In the genomic region with DNA sequence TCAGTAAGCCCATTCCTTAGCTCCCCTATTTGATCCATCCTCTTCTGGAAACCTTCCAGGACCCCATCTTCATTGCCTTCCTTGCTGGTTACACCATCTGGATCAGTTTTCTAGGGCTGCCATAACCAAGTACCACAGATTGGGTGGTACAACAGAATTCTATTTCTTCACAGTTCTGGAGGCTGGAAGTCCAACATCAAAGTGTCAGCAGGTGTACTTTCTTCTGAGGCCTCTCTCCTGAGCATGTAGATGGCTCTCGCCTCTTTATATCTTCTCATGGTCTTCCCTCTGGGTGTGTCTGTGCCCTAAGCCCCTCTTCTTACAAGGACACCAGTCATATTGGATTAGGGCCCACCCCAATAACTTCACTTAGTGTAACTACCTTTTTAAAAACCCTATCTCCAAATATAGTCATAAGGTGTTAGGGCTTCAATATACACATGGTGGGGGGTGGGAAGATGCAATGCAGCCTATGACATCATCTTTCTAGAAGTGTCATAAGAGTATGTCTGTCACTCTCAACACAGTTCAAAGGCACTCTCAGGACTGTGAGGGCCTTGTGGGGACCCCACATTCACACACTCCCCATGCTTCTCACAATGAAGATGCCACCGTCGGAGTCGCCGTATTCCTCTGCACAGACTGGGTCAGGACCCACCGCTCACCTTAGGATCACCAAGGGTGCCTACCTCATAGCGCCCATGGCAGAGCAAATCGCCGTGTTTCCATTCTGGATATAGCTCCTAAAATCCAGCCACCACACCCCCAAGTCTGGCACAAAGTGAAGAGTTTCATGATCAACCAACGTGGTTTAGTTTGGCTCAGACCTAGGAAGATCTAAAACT, we compare ENCODE assay signal across 18 cellular contexts. TPM values are rescaled to one million over a fixed set of nuclear protein-coding genes. Genes with fewer than 3 reads are reported as not detected.
DNase-seq lines count a peak whose midpoint lies in the region; TF ChIP-seq lines count a peak whose summit lies in the region.
"Had no signal": no experiment of that assay in that cellular context is flagged by ENCODE, and none has a peak within 500 bp of the region (broad histone marks: within the 10 kb centered on the region; RNA-seq: fewer than 3 reads in every experiment).

No MANE protein-coding gene starts in this region.

- H3K9me3 ChIP-seq in HEK293 (ENCODE audit: control insufficient read depth, insufficient read depth, low read depth, low read length) (no peaks in the 10 kb centered on the region), esophagus muscularis mucosa (peaks cover 0 to 4% (median 0%) of the 10 kb centered on the region in 4 donors), osteoblast (ENCODE audit: low read depth, low read length) (no peaks in the 10 kb centered on the region)
- H3K9me3 ChIP-seq: A549, Caco-2 had no signal

- H3K79me2 ChIP-seq in osteoblast (ENCODE audit: insufficient read depth, low read length) = no peaks in the 10 kb centered on the region

- H3K27me3 ChIP-seq in esophagus muscularis mucosa = no peaks in the 10 kb centered on the region
- peaks cover 14% of the 10 kb centered on the region for H3K27me3 ChIP-seq in osteoblast (ENCODE audit: insufficient read depth, low read length)

- DNase-seq in DMS 273 (lab: John Stamatoyannopoulos, UW; ENCODE audit: unreplicated experiment) (peak; percentile 13), DMS 273 treated with DMSO at 0.1 percent for 48 hours (lab: John Stamatoyannopoulos, UW) (no peak), esophagus muscularis mucosa (ENCODE audit: extremely low spot score) (peak; percentile 75), osteocyte (ENCODE audit: extremely low spot score, unreplicated experiment) (peak; percentile 63), hypothalamus (lab: John Stamatoyannopoulos, UW) (no peak), osteoblast (ENCODE audit: insufficient read length, low spot score, missing footprints) (no peak)
- DNase-seq in activated CD4-positive, alpha-beta T cell treated with anti-CD3 and anti-CD28 coated beads, Interleukin-2, amount 50 U/mL, for 48 hours = no peak
- DNase-seq: AML-193; Caco-2; CD4-positive, alpha-beta T cell; DMS79 treated with DMSO at 0.1 percent for 48 hours; GF-D8; H7 had no signal

- peaks cover 6% of the 10 kb centered on the region for H3K27me3 Mint-ChIP-seq in osteocyte (ENCODE audit: unreplicated experiment)
- H3K27me3 Mint-ChIP-seq: CD4-positive, alpha-beta T cell had no signal

- peaks cover 4% of the 10 kb centered on the region for H3K9me3 Mint-ChIP-seq in osteocyte (ENCODE audit: unreplicated experiment)
- H3K9me3 Mint-ChIP-seq: CD4-positive, alpha-beta T cell had no signal

- H3K36me3 Mint-ChIP-seq in osteocyte (ENCODE audit: unreplicated experiment) = no peaks in the 10 kb centered on the region

- H3K27ac Mint-ChIP-seq in osteocyte (ENCODE audit: unreplicated experiment) = no peak overlapping the region
- H3K27ac Mint-ChIP-seq: CD4-positive, alpha-beta T cell; GM23338 had no signal

- intact Hi-C loops in esophagus muscularis mucosa (cut with DNase I) = no loop called here

- H4K20me1 ChIP-seq in osteoblast (ENCODE audit: insufficient read depth, low read length) = no peaks in the 10 kb centered on the region

- TF ChIP-seq POLR2A in esophagus muscularis mucosa (IDR thresholded peaks at IDR 0.05; ENCODE audit: low read depth) = no peak

- no peak overlapping the region for H3K4me3 ChIP-seq in HEK293 (ENCODE audit: low read depth, low read length)
- H3K4me3 ChIP-seq in esophagus muscularis mucosa = no peak overlapping the region
- no peak overlapping the region for H3K4me3 ChIP-seq in osteoblast (ENCODE audit: insufficient read depth, low read length)
- H3K4me3 ChIP-seq: A549, GM23338 had no signal

- no peak overlapping the region for H3K4me2 ChIP-seq in osteoblast (ENCODE audit: insufficient read depth, low read length)
- H3K4me2 ChIP-seq: A549, GM23338 had no signal

- peaks cover under 1% of the 10 kb centered on the region for H3K4me1 Mint-ChIP-seq in osteocyte (ENCODE audit: unreplicated experiment)

- CTCF ChIA-PET in HEK293 (lab: Yijun Ruan, JAX) = interaction anchor here (1.2 kb wide), 1 partner anchor 101 kb away, joined by 3 read pairs; no protein-coding TSS in a partner anchor

- POLR2A ChIA-PET in HEK293 (lab: Yijun Ruan, JAX) = interaction anchor here (1.2 kb wide), 1 partner anchor 11 kb away, joined by 9 read pairs; no protein-coding TSS in a partner anchor

- no peak overlapping the region for H2AFZ ChIP-seq in osteoblast (ENCODE audit: low read length)
- H2AFZ ChIP-seq: GM23338 had no signal

- no peaks in the 10 kb centered on the region for H3K4me1 ChIP-seq in HEK293 (ENCODE audit: control insufficient read depth, insufficient read depth, low read length)
- H3K4me1 ChIP-seq in esophagus muscularis mucosa = peaks cover 0 to under 1% (median under 1%) of the 10 kb centered on the region in 4 donors
- H3K4me1 ChIP-seq in osteoblast (ENCODE audit: insufficient read depth, low read length) = no peaks in the 10 kb centered on the region
- H3K4me1 ChIP-seq: A549, Caco-2 had no signal

- H3K27ac ChIP-seq in HEK293 (ENCODE audit: extremely low read depth, low read depth, low read length) (no peak overlapping the region), esophagus muscularis mucosa (replicated peaks in 1 of 4) (no peak overlapping the region), osteoblast (ENCODE audit: low read depth, low read length) (no peak overlapping the region)
- H3K27ac ChIP-seq: 22Rv1, A549, C4-2B had no signal

- TF ChIP-seq CTCF in HEK293 (tag by site-specific recombination; IDR thresholded peaks at IDR 0.05) = no peak
- TF ChIP-seq CTCF in esophagus muscularis mucosa (IDR thresholded peaks at IDR 0.05) = no peak
- no peak for TF ChIP-seq CTCF in osteocyte (IDR thresholded peaks at IDR 0.05)
- TF ChIP-seq CTCF in osteoblast (IDR thresholded peaks at IDR 0.05; ENCODE audit: extremely low read depth, low read depth, low read length) = no peak

- no peak overlapping the region for H3K4me3 Mint-ChIP-seq in osteocyte (ENCODE audit: unreplicated experiment)
- H3K4me3 Mint-ChIP-seq: CD4-positive, alpha-beta T cell; GM23338 had no signal

- TF ChIP-seq EP300 in esophagus muscularis mucosa (IDR thresholded peaks at IDR 0.05) = no peak

- WGBS in esophagus muscularis mucosa = 93% methylated on average over 10 of the region's 10 CpGs

- no peaks in the 10 kb centered on the region for H3K36me3 ChIP-seq in HEK293 (ENCODE audit: control insufficient read depth in 2 of 2, insufficient read depth in 1 of 2, low read length in 2 of 2)
- no peaks in the 10 kb centered on the region for H3K36me3 ChIP-seq in esophagus muscularis mucosa
- H3K36me3 ChIP-seq in osteoblast (ENCODE audit: insufficient read depth, low read length) = no peaks in the 10 kb centered on the region

TF ChIP-seq in HEK293, 187 proteins besides CTCF, POLR2A, EP300 and RAD21:
- TF ChIP-seq ZNF548 (tag by site-specific recombination; IDR thresholded peaks at IDR 0.05) (peak; percentile 92), ZNF639 (tag by site-specific recombination; IDR thresholded peaks at IDR 0.05) (no peak), ATF2 (tag by site-specific recombination; IDR thresholded peaks at IDR 0.05; ENCODE audit: low read depth) (0 out of 2 replicates have a peak, but pooled peaks have one; percentile 18), PRDM6 (tag by site-specific recombination; IDR thresholded peaks at IDR 0.05) (no peak)

RNA-seq across cellular contexts. Expression of gene PRND, which starts 12.2 kb away (rescaled TPM):
- not detected for total RNA-seq in esophagus muscularis mucosa
- total RNA-seq in osteocyte = not detected in 2 replicates
- total RNA-seq in osteoblast = not detected in 2 replicates
- total RNA-seq: Caco-2; CD4-positive, alpha-beta T cell had no signal

RNA-seq across cellular contexts. Expression of gene PRNP, which starts 23.2 kb away (rescaled TPM):
- 100 to 1,000 TPM; 155 to 206 (median 188) TPM for total RNA-seq in esophagus muscularis mucosa
- 64.7 and 68.8 TPM in 2 replicates for total RNA-seq in osteocyte
- total RNA-seq in osteoblast = 139 and 143 TPM in 2 replicates

Comparison
In these comparisons a context has a peak if more than half of its experiments do, and no peak if none do; other contexts are left out.
1. DNase-seq: peak in DMS 273 (single experiment), esophagus muscularis mucosa (single experiment) and osteocyte (single experiment); none in DMS 273 treated with DMSO at 0.1 percent for 48 hours (single experiment), activated CD4-positive, alpha-beta T cell treated with anti-CD3 and anti-CD28 coated beads, Interleukin-2, amount 50 U/mL, for 48 hours (0 of 2), hypothalamus (0 of 51) and osteoblast (single experiment).